In genomic region chr13:110873639-110874507, GRCh38 we compare ENCODE assay signal across 9 cellular contexts. TPM values are rescaled to one million over a fixed set of nuclear protein-coding genes. Genes with fewer than 3 reads are reported as not detected.
A peak's percentile ranks its signal among the peaks of the same experiment; 100 is the strongest.
DNase-seq lines count a peak whose midpoint lies in the region; ATAC-seq and TF ChIP-seq lines count a peak whose summit lies in the region.
"Had no signal": no experiment of that assay in that cellular context is flagged by ENCODE, and none has a peak within 500 bp of the region (broad histone marks: within the 10 kb centered on the region; RNA-seq: fewer than 3 reads in every experiment).

No MANE protein-coding gene starts in this region.

- H3K4me1 ChIP-seq in Panc1 (ENCODE audit: control insufficient read depth, insufficient read depth, low read length): peaks cover 18% of the 10 kb centered on the region

- no peak for ATAC-seq in Panc1

- no peaks in the 10 kb centered on the region for H3K27me3 ChIP-seq in Panc1 (ENCODE audit: control insufficient read depth, insufficient read depth, low read length)

- no peak for TF ChIP-seq CTCF in GM12865 (IDR thresholded peaks at IDR 0.05; ENCODE audit: insufficient read depth, low read depth, low read length, missing control alignments)
- TF ChIP-seq CTCF in Panc1 (IDR thresholded peaks at IDR 0.05): no peak
- no peak for TF ChIP-seq CTCF in fibroblast of villous mesenchyme (IDR thresholded peaks at IDR 0.05; ENCODE audit: insufficient read depth, low read depth, low read length)

- CTCF ChIA-PET in Panc1 (lab: Charles Lee): interaction anchor here (0.5 kb wide), 1 partner anchor 14 kb away, joined by 4 read pairs; no protein-coding TSS in a partner anchor

- H3K4me3 ChIP-seq in GM12865 (ENCODE audit: low read depth, low read length): peak overlapping the region; percentile 50; the same call in 1 of the 2 replicates
- peak overlapping the region; percentile 32 to 52 for H3K4me3 ChIP-seq in Panc1 (ENCODE audit: low read depth in 2 of 2, low read length in 2 of 2)
- H3K4me3 ChIP-seq in fibroblast of villous mesenchyme (ENCODE audit: low read depth, low read length): peak overlapping the region; percentile 60
- peak overlapping the region; percentile 11 to 33 (median 23) for H3K4me3 ChIP-seq in skin epidermis
- H3K4me3 ChIP-seq: lung had no signal

- intact Hi-C loops in Panc1 (cut with micrococcal nuclease; ENCODE audit: unreplicated experiment): no loop called here

- H3K27ac ChIP-seq in Panc1 (ENCODE audit: low read length) (no peak overlapping the region), skin epidermis (no peak overlapping the region)

- no peaks in the 10 kb centered on the region for H3K36me3 ChIP-seq in Panc1 (ENCODE audit: control insufficient read depth, insufficient read depth, low read length)

- in situ Hi-C loops in Panc1 (cut with HindIII; ENCODE audit: low pct_unique_long_range_greater_than_20kb, low sequenced_read_pairs): no loop called here

- no peaks in the 10 kb centered on the region for H3K9me3 ChIP-seq in Panc1 (ENCODE audit: control insufficient read depth, insufficient read depth, low read depth, low read length)

- DNase-seq in GM12865 (ENCODE audit: low read depth) (no peak), Panc1 (ENCODE audit: low read depth, low spot score) (no peak), fibroblast of villous mesenchyme (ENCODE audit: low read depth) (no peak), CD1c-positive myeloid dendritic cell (ENCODE audit: extremely low spot score) (no peak), NCI-H510A (lab: John Stamatoyannopoulos, UW) (no peak), NCI-H526 (lab: John Stamatoyannopoulos, UW) (no peak)
- no peak for DNase-seq in stimulated activated CD4-positive, alpha-beta T cell treated with anti-CD3 and anti-CD28 coated beads, Interleukin-1b, Interleukin-23, amount 100 ng/mL, for 48 hours

- POLR2A ChIA-PET in Panc1 (lab: Charles Lee): no interaction called here

- BruUV-seq in Panc1 (replicated peaks; lab: Mats Ljungman, UMichigan): no TSS peak

RNA-seq across cellular contexts. Expression of gene ANKRD10, which starts 41.0 kb away (rescaled TPM):
- total RNA-seq in Panc1 (2021; ENCODE audit: unreplicated experiment): 76.8 TPM
- 40.9 TPM for polyA plus RNA-seq in Panc1 (2012; ENCODE audit: insufficient read length)
- 60.5 and 89.5 TPM in 2 replicates for total RNA-seq in fibroblast of villous mesenchyme
